Comparison of ENCODE assay signal across 18 cellular contexts in genomic region chrX:119899125-119899524, GRCh38. TPM values are rescaled to one million over a fixed set of nuclear protein-coding genes. Genes with fewer than 3 reads are reported as not detected.
DNase-seq lines count a peak whose midpoint lies in the region; ATAC-seq and TF ChIP-seq lines count a peak whose summit lies in the region.
"Had no signal": no experiment of that assay in that cellular context is flagged by ENCODE, and none has a peak within 500 bp of the region (broad histone marks: within the 10 kb centered on the region; RNA-seq: fewer than 3 reads in every experiment).

No MANE protein-coding gene starts in this region.

- no peaks in the 10 kb centered on the region for H3K27me3 ChIP-seq in heart left ventricle
- H3K27me3 ChIP-seq in left lung, result no peaks in the 10 kb centered on the region
- H3K27me3 ChIP-seq in upper lobe of right lung, result no peaks in the 10 kb centered on the region
- H3K27me3 ChIP-seq: BLaER1 had no signal

- 24 to 40% (median 26%) methylated on average over 2 of the region's 2 CpGs for WGBS in heart left ventricle, 4 donors

- intact Hi-C loops in left cardiac atrium (cut with DNase I) (no loop called here), heart left ventricle (cut with DNase I) (no loop called here), left lung (cut with DNase I) (no loop called here), upper lobe of right lung (cut with DNase I) (no loop called here)

- no peaks in the 10 kb centered on the region for H3K36me3 ChIP-seq in heart left ventricle
- H3K36me3 ChIP-seq in left lung, result no peaks in the 10 kb centered on the region
- no peaks in the 10 kb centered on the region for H3K36me3 ChIP-seq in upper lobe of right lung
- H3K36me3 ChIP-seq: BLaER1 had no signal

- H3K27ac ChIP-seq in heart left ventricle (no peak overlapping the region), left lung (peak overlapping the region in 1 of 2 donors; percentile 23), upper lobe of right lung (no peak overlapping the region)
- H3K27ac ChIP-seq: BLaER1, psoas muscle had no signal

- no peaks in the 10 kb centered on the region for H3K4me1 ChIP-seq in heart left ventricle
- H3K4me1 ChIP-seq in left lung, result no peaks in the 10 kb centered on the region
- no peaks in the 10 kb centered on the region for H3K4me1 ChIP-seq in upper lobe of right lung
- H3K4me1 ChIP-seq: BLaER1, psoas muscle had no signal

- H3K9me3 ChIP-seq in heart left ventricle (no peaks in the 10 kb centered on the region), left lung (no peaks in the 10 kb centered on the region), upper lobe of right lung (no peaks in the 10 kb centered on the region)
- H3K9me3 ChIP-seq: BLaER1, psoas muscle had no signal

- peak; percentile 23 to 38 for ATAC-seq in left cardiac atrium
- ATAC-seq in heart left ventricle, result no peak
- ATAC-seq in left lung, result peak; percentile 70
- peak; percentile 87 for ATAC-seq in upper lobe of right lung
- ATAC-seq: activated CD4-positive, alpha-beta T cell treated with anti-CD3 and anti-CD28 coated beads for 36 hours; activated CD8-positive, alpha-beta memory T cell treated with anti-CD3 and anti-CD28 coated beads, Interleukin-2, amount 10 ng/mL, durations not matched to agents 7 days and 5 days; psoas muscle had no signal

- TF ChIP-seq CTCF in heart left ventricle (IDR thresholded peaks at IDR 0.05) (no peak), left lung (IDR thresholded peaks at IDR 0.05) (no peak), upper lobe of right lung (IDR thresholded peaks at IDR 0.05) (no peak)

- no peak overlapping the region for H3K4me3 ChIP-seq in heart left ventricle
- H3K4me3 ChIP-seq in left lung, result no peak overlapping the region
- no peak overlapping the region for H3K4me3 ChIP-seq in upper lobe of right lung
- H3K4me3 ChIP-seq: BLaER1, psoas muscle had no signal

- no peak for TF ChIP-seq POLR2A in heart left ventricle (IDR thresholded peaks at IDR 0.05)

- DNase-seq in left cardiac atrium (no peak), heart left ventricle (no peak), SKM-1 (lab: John Stamatoyannopoulos, UW; ENCODE audit: unreplicated experiment) (peak; percentile 45), left lung (no peak), upper lobe of right lung (no peak), NCI-H1930 (lab: John Stamatoyannopoulos, UW) (no peak), NCI-H510A treated with DMSO at 0.1 percent for 48 hours (lab: John Stamatoyannopoulos, UW) (no peak), NCI-H345 treated with DMSO at 0.1 percent for 48 hours (lab: John Stamatoyannopoulos, UW; ENCODE audit: unreplicated experiment) (no peak)
- DNase-seq: activated CD4-positive, alpha-beta T cell treated with anti-CD3 and anti-CD28 coated beads for 36 hours; activated CD8-positive, alpha-beta memory T cell treated with anti-CD3 and anti-CD28 coated beads, Interleukin-2, amount 10 ng/mL, durations not matched to agents 7 days and 5 days; activated naive CD8-positive, alpha-beta T cell treated with anti-CD3 and anti-CD28 coated beads for 36 hours; cortex of kidney; GDM1; NCI-H1092 treated with DMSO at 0.1 percent for 48 hours; psoas muscle had no signal

RNA-seq across cellular contexts. Expression of gene AKAP14, which starts 3.4 kb away (rescaled TPM):
- not detected for total RNA-seq in left cardiac atrium
- not detected for total RNA-seq in heart left ventricle
- polyA plus RNA-seq in heart left ventricle, result not detected
- total RNA-seq in left lung, result 1 to 10 TPM in 1 of 2 donors, not detected in 1; 2.7 TPM
- not detected for total RNA-seq in upper lobe of right lung
- total RNA-seq: activated CD4-positive, alpha-beta T cell treated with anti-CD3 and anti-CD28 coated beads for 36 hours; activated CD8-positive, alpha-beta memory T cell treated with anti-CD3 and anti-CD28 coated beads, Interleukin-2, amount 10 ng/mL, durations not matched to agents 7 days and 5 days; activated naive CD8-positive, alpha-beta T cell treated with anti-CD3 and anti-CD28 coated beads for 36 hours; kidney epithelial cell; psoas muscle; RPMI7951 had no signal

RNA-seq across cellular contexts. Expression of gene NDUFA1, which starts 27.5 kb away (rescaled TPM):
- total RNA-seq in left cardiac atrium (100 to 1,000 TPM; 382 to 451 TPM), heart left ventricle (100 to 1,000 TPM; 288 to 622 (median 433) TPM), left lung (10 to 100 TPM; 81.7 to 91.9 TPM), upper lobe of right lung (70.4 TPM)
- polyA plus RNA-seq in heart left ventricle, result 1,000 to 10,000 TPM in 1 of 2 donors, 100 to 1,000 TPM in 1; 310 to 1,598 TPM

RNA-seq across cellular contexts. Expression of gene RNF113A, which starts 27.6 kb away (rescaled TPM):
- total RNA-seq in left cardiac atrium, result 10 to 100 TPM in 1 of 2 donors, 1 to 10 TPM in 1; 8.9 to 10.9 TPM
- 10 to 100 TPM in 4 of 9 donors, 1 to 10 TPM in 5; 8.0 to 12.8 (median 9.6) TPM for total RNA-seq in heart left ventricle
- polyA plus RNA-seq in heart left ventricle, result 10 to 100 TPM; 10.6 to 12.9 TPM
- 10 to 100 TPM; 10.2 to 11.2 TPM for total RNA-seq in left lung
- 13.6 TPM for total RNA-seq in upper lobe of right lung

RNA-seq across cellular contexts. Expression of gene NKAP, which starts 44.4 kb away (rescaled TPM):
- total RNA-seq in left cardiac atrium, result 1 to 10 TPM; 4.4 to 6.8 TPM
- 1 to 10 TPM; 2.9 to 7.8 (median 5.9) TPM for total RNA-seq in heart left ventricle
- 1 to 10 TPM; 4.2 to 7.0 TPM for polyA plus RNA-seq in heart left ventricle
- 1 to 10 TPM; 6.6 to 6.9 TPM for total RNA-seq in left lung
- total RNA-seq in upper lobe of right lung, result 7.8 TPM

RNA-seq across cellular contexts. Expression of gene UPF3B, which starts 46.4 kb away (rescaled TPM):
- total RNA-seq in left cardiac atrium, result 1 to 10 TPM; 3.6 to 3.9 TPM
- total RNA-seq in heart left ventricle, result 1 to 10 TPM in 8 of 9 donors, under 1 TPM in 1; 0.71 to 4.3 (median 2.8) TPM
- 1 to 10 TPM; 7.5 to 7.9 TPM for polyA plus RNA-seq in heart left ventricle
- total RNA-seq in left lung, result 1 to 10 TPM; 4.5 to 5.5 TPM
- total RNA-seq in upper lobe of right lung, result 6.3 TPM

Comparison
In these comparisons a context has a peak if more than half of its experiments do, and no peak if none do; other contexts are left out.
1. ATAC-seq: peak in left cardiac atrium (2 of 2), left lung (single experiment) and upper lobe of right lung (single experiment); none in heart left ventricle (0 of 4).